Comparison of ENCODE assay signal across 14 cellular contexts in genomic region chr17:72185571-72185970, GRCh38.
"Had no signal": no experiment of that assay in that cellular context is flagged by ENCODE, and none has a peak within 500 bp of the region (broad histone marks: within the 10 kb centered on the region; RNA-seq: fewer than 3 reads in every experiment).

No MANE protein-coding gene starts in this region.

- H3K27ac ChIP-seq: colonic mucosa, prostate gland, stomach, testis, upper lobe of right lung, WERI-Rb-1 had no signal

- H3K4me3 ChIP-seq: colonic mucosa, prostate gland, stomach, testis, upper lobe of right lung had no signal

- H3K27me3 ChIP-seq: colonic mucosa, stomach, testis, upper lobe of right lung had no signal

- H3K27me3 Mint-ChIP-seq: T-helper 17 cell had no signal

- H3K4me1 Mint-ChIP-seq: T-helper 17 cell had no signal

- ATAC-seq: esophagus mucosa, T-helper 17 cell, upper lobe of right lung had no signal

- H3K4me1 ChIP-seq: colonic mucosa, testis, upper lobe of right lung had no signal

- H3K27ac Mint-ChIP-seq: T-helper 17 cell had no signal

- H3K4me3 Mint-ChIP-seq: nephron, T-helper 17 cell had no signal

- DNase-seq: activated CD4-positive, alpha-beta T cell treated with anti-CD3 and anti-CD28 coated beads, Interleukin-2, amount 50 U/mL, for 48 hours; activated naive CD4-positive, alpha-beta T cell treated with anti-CD3 and anti-CD28 coated beads, Interleukin-2, amount 50 U/mL, for 16 hours; central memory CD4-positive, alpha-beta T cell; colonic mucosa; occipital lobe; stimulated activated CD4-positive, alpha-beta T cell treated with anti-CD3 and anti-CD28 coated beads, Interleukin-1b, Interleukin-23, amount 100 ng/mL, for 48 hours; stomach; T-helper 17 cell; testis; upper lobe of right lung; WERI-Rb-1 had no signal

- H3K9me3 ChIP-seq: colonic mucosa, prostate gland, stomach, testis, upper lobe of right lung had no signal

- H3K36me3 ChIP-seq: colonic mucosa, prostate gland, stomach, upper lobe of right lung, WERI-Rb-1 had no signal
